Comparison of ENCODE assay signal across 18 cellular contexts in genomic region chr3:168052517-168052916, GRCh38.
"Had no signal": no experiment of that assay in that cellular context is flagged by ENCODE, and none has a peak within 500 bp of the region (broad histone marks: within the 10 kb centered on the region; RNA-seq: fewer than 3 reads in every experiment).

No MANE protein-coding gene starts in this region.

- H3K36me3 ChIP-seq: adrenal gland, breast epithelium, esophagus squamous epithelium had no signal

- ATAC-seq: activated CD4-positive, CD25-positive, alpha-beta regulatory T cell treated with anti-CD3 and anti-CD28 coated beads, Interleukin-2, amount 50 U/mL, for 24 hours; activated CD8-positive, alpha-beta T cell treated with anti-CD3 and anti-CD28 coated beads, Interleukin-2, amount 10 ng/mL, durations not matched to agents 7 days and 5 days; left lobe of liver had no signal

- H3K27ac ChIP-seq: adrenal gland, breast epithelium, esophagus squamous epithelium, skin epidermis, tibial nerve had no signal

- H3K4me1 ChIP-seq: breast epithelium had no signal

- H3K4me3 ChIP-seq: adrenal gland, breast epithelium, esophagus squamous epithelium, skin epidermis, tibial nerve had no signal

- DNase-seq: activated CD4-positive, alpha-beta T cell treated with anti-CD3 and anti-CD28 coated beads, Interleukin-2, amount 10 ng/mL, durations not matched to agents 7 days and 5 days; activated CD8-positive, alpha-beta T cell treated with anti-CD3 and anti-CD28 coated beads, Interleukin-2, amount 10 ng/mL, durations not matched to agents 7 days and 5 days; activated naive CD4-positive, alpha-beta T cell treated with anti-CD3 and anti-CD28 coated beads, Interleukin-2, amount 50 U/mL, for 16 hours; activated T-cell treated with anti-CD3 and anti-CD28 coated beads, Interleukin-2, amount 50 U/mL, for 24 hours; adrenal gland; dermis blood vessel endothelial cell; effector memory CD4-positive, alpha-beta T cell; esophagus squamous epithelium; hippocampal formation; mammary epithelial cell; stimulated activated CD4-positive, alpha-beta T cell treated with anti-CD3 and anti-CD28 coated beads, Interleukin-15, amount 100 ng/mL, for 24 hours; stimulated activated CD4-positive, alpha-beta T cell treated with anti-CD3 and anti-CD28 coated beads, Interleukin-2, amount 100 ng/mL, for 48 hours; T1000 had no signal

- H3K27me3 ChIP-seq: adrenal gland, breast epithelium, esophagus squamous epithelium, tibial nerve had no signal

- H3K9me3 ChIP-seq: adrenal gland, breast epithelium, esophagus squamous epithelium, tibial nerve had no signal
